In the genomic region with DNA sequence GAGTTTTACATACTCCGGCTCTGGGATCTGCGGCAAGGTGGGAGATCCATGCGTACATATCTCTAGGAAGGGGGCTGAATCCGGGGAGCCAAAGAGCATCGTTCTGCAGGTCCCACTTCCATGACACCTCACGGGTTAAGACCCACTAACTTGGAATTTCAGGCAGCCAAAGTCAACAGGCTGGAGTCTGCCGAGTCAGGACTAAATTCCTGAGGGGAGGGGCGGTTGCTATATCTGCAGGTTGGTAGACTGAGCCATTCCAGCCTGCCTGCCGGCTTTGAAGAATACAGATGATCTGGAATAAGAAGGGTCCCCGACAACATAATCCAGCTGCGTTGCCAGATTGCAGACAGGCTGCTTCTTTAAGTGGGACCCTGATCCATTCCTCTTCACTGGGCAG, we compare ENCODE assay signal across 18 cellular contexts.
"Had no signal": no experiment of that assay in that cellular context is flagged by ENCODE, and none has a peak within 500 bp of the region (broad histone marks: within the 10 kb centered on the region; RNA-seq: fewer than 3 reads in every experiment).

No MANE protein-coding gene starts in this region.

- H3K9me3 ChIP-seq: adrenal gland, colonic mucosa, prostate gland, thoracic aorta had no signal

- FAIRE-seq: keratinocyte had no signal

- H3K4me1 ChIP-seq: adrenal gland, colonic mucosa, foreskin keratinocyte, prostate gland, stomach had no signal

- H3K27me3 ChIP-seq: adrenal gland, colonic mucosa, foreskin keratinocyte had no signal

- H3K36me3 ChIP-seq: adrenal gland, colonic mucosa, prostate gland, stomach, thoracic aorta had no signal

- H3K4me3 ChIP-seq: adrenal gland, colonic mucosa, prostate gland, stomach, thoracic aorta had no signal

- ATAC-seq: activated T-cell treated with anti-CD3 and anti-CD28 coated beads, Interleukin-2, amount 50 U/mL, for 4 hours; foreskin keratinocyte; left ventricle myocardium superior; natural killer cell; sciatic nerve; SK-N-SH treated with all-trans-retinoic acid at 6 μM for 48 hours had no signal

- DNase-seq: activated CD4-positive, alpha-beta memory T cell treated with anti-CD3 and anti-CD28 coated beads, Interleukin-2, amount 10 ng/mL, durations not matched to agents 7 days and 5 days; activated CD4-positive, alpha-beta T cell treated with anti-CD3 and anti-CD28 coated beads for 4 hours; activated effector memory CD4-positive, alpha-beta T cell treated with Interleukin-2 at 50 U/mL for 16 hours; activated naive CD4-positive, alpha-beta T cell treated with anti-CD3 and anti-CD28 coated beads, Interleukin-2, amount 50 U/mL, for 16 hours; activated T-cell treated with anti-CD3 and anti-CD28 coated beads, Interleukin-2, amount 50 U/mL, for 4 hours; adrenal gland; colonic mucosa; foreskin keratinocyte; left ventricle myocardium superior; mesenchymal stem cell; natural killer cell; occipital lobe; stomach had no signal

- H3K27ac ChIP-seq: adrenal gland, colonic mucosa, foreskin keratinocyte, prostate gland, stomach, thoracic aorta had no signal
